9 cellular contexts compared by ENCODE assay signal in genomic region chr2:27717070-27717453, GRCh38. TPM values are rescaled to one million over a fixed set of nuclear protein-coding genes. Genes with fewer than 3 reads are reported as not detected.
A peak's percentile ranks its signal among the peaks of the same experiment; 100 is the strongest.
DNase-seq lines count a peak whose midpoint lies in the region; TF ChIP-seq lines count a peak whose summit lies in the region.
"Had no signal": no experiment of that assay in that cellular context is flagged by ENCODE, and none has a peak within 500 bp of the region (broad histone marks: within the 10 kb centered on the region; RNA-seq: fewer than 3 reads in every experiment).

No MANE protein-coding gene starts in this region.

- H3K4me1 ChIP-seq in OCI-LY7 (ENCODE audit: insufficient read depth, low read length, poor library complexity, severe bottlenecking), result no peaks in the 10 kb centered on the region

- peak overlapping the region; percentile 36 for H3K4me3 Mint-ChIP-seq in neural crest cell

- H3K4me2 ChIP-seq in OCI-LY7 (ENCODE audit: low read length), result no peak overlapping the region

- H3K36me3 Mint-ChIP-seq in neural crest cell (ENCODE audit: low read depth), result no peaks in the 10 kb centered on the region

- no peaks in the 10 kb centered on the region for H4K20me1 ChIP-seq in OCI-LY7 (ENCODE audit: insufficient read depth, low read length)

- no peak overlapping the region for H3K27ac ChIP-seq in OCI-LY7 (ENCODE audit: low read depth, low read length, poor library complexity, severe bottlenecking)

- H3K27me3 Mint-ChIP-seq in neural crest cell (ENCODE audit: low read depth), result peaks cover 41% of the 10 kb centered on the region

- no peak overlapping the region for H3K4me3 ChIP-seq in NB4 (ENCODE audit: low read depth, low read length)
- no peak overlapping the region for H3K4me3 ChIP-seq in OCI-LY7 (ENCODE audit: low read depth, low read length, poor library complexity, severe bottlenecking)

- no peak overlapping the region for H3K27ac Mint-ChIP-seq in neural crest cell (ENCODE audit: unreplicated experiment)

- no peaks in the 10 kb centered on the region for H3K79me2 ChIP-seq in OCI-LY7 (ENCODE audit: insufficient read depth, low read depth, low read length)

- no peak overlapping the region for H2AFZ ChIP-seq in OCI-LY7 (ENCODE audit: low read length)

- no peaks in the 10 kb centered on the region for H3K9me3 Mint-ChIP-seq in neural crest cell

- no peaks in the 10 kb centered on the region for H3K36me3 ChIP-seq in OCI-LY7 (ENCODE audit: insufficient read depth, low read length)

- BruUV-seq in OCI-LY7 (replicated peaks; lab: Mats Ljungman, UMichigan), result no TSS peak

- no peaks in the 10 kb centered on the region for H3K9me2 ChIP-seq in OCI-LY7 (ENCODE audit: insufficient read depth, low read length)

- intact Hi-C loops in OCI-LY7 (cut with micrococcal nuclease; ENCODE audit: unreplicated experiment), result no loop called here

- peaks cover 15% of the 10 kb centered on the region for H3K4me1 Mint-ChIP-seq in neural crest cell

- DNase-seq in COLO829 (ENCODE audit: low spot score) (peak; percentile 72), NB4 (ENCODE audit: low read depth) (peak; percentile 50), dedifferentiated amniotic fluid mesenchymal stem cell (ENCODE audit: extremely low spot score) (peak; percentile 94), neural crest cell (ENCODE audit: low read depth, low spot score) (no peak), NCI-H1436 treated with DMSO at 0.1 percent for 48 hours (lab: John Stamatoyannopoulos, UW) (no peak), NCI-H2171 (lab: John Stamatoyannopoulos, UW) (no peak), OCI-LY7 (ENCODE audit: low spot score) (no peak), GM19238 (ENCODE audit: insufficient read length, low spot score) (no peak)
- DNase-seq: SIG-M5 had no signal

- H3K9me3 ChIP-seq in OCI-LY7 (ENCODE audit: low read length), result no peaks in the 10 kb centered on the region

- no peak for TF ChIP-seq POLR2A in NB4 (IDR thresholded peaks at IDR 0.05; ENCODE audit: extremely low read depth, insufficient read length)

- CTCF ChIA-PET in OCI-LY7 (lab: Charles Lee; ENCODE audit: unreplicated experiment), result no interaction called here

- POLR2A ChIA-PET in OCI-LY7 (lab: Charles Lee), result no interaction called here

- TF ChIP-seq CTCF in NB4 (IDR thresholded peaks at IDR 0.05; ENCODE audit: low read depth, low read length) (no peak), neural crest cell (conservative IDR thresholded peaks at IDR 0.05) (no peak), OCI-LY7 (conservative IDR thresholded peaks at IDR 0.05; ENCODE audit: low read length) (no peak)

RNA-seq across cellular contexts. Expression of gene SLC4A1AP, which starts 53.4 kb away (rescaled TPM):
- total RNA-seq in neural crest cell (19.0 and 19.1 TPM in 2 replicates), OCI-LY7 (2022) (26.7 and 27.9 TPM in 2 replicates)
- total RNA-seq in OCI-LY7 (2014; rRNA removed; shearing (Covaris generic)), result 26.2 and 36.7 TPM in 2 replicates

RNA-seq across cellular contexts. Expression of gene SUPT7L, which starts 53.6 kb away (rescaled TPM):
- total RNA-seq in neural crest cell (32.4 and 33.8 TPM in 2 replicates), OCI-LY7 (2022) (33.0 and 35.8 TPM in 2 replicates)
- total RNA-seq in OCI-LY7 (2014; rRNA removed; shearing (Covaris generic)), result 32.3 and 33.6 TPM in 2 replicates

RNA-seq across cellular contexts. Expression of gene MRPL33, which starts 54.5 kb away (rescaled TPM):
- 53.5 and 67.0 TPM in 2 replicates for total RNA-seq in neural crest cell
- 51.2 and 51.5 TPM in 2 replicates for total RNA-seq in OCI-LY7 (2014; rRNA removed; shearing (Covaris generic))
- 40.4 and 43.8 TPM in 2 replicates for total RNA-seq in OCI-LY7 (2022)

Comparison
In these comparisons a context has a peak if more than half of its experiments do, and no peak if none do; other contexts are left out.
1. DNase-seq: peak in COLO829 (single experiment), NB4 (single experiment) and dedifferentiated amniotic fluid mesenchymal stem cell (single experiment); none in neural crest cell (single experiment), NCI-H1436 treated with DMSO at 0.1 percent for 48 hours (single experiment), NCI-H2171 (single experiment), OCI-LY7 (single experiment) and GM19238 (single experiment).